Comparison of ENCODE assay signal across 9 cellular contexts in the genomic region with DNA sequence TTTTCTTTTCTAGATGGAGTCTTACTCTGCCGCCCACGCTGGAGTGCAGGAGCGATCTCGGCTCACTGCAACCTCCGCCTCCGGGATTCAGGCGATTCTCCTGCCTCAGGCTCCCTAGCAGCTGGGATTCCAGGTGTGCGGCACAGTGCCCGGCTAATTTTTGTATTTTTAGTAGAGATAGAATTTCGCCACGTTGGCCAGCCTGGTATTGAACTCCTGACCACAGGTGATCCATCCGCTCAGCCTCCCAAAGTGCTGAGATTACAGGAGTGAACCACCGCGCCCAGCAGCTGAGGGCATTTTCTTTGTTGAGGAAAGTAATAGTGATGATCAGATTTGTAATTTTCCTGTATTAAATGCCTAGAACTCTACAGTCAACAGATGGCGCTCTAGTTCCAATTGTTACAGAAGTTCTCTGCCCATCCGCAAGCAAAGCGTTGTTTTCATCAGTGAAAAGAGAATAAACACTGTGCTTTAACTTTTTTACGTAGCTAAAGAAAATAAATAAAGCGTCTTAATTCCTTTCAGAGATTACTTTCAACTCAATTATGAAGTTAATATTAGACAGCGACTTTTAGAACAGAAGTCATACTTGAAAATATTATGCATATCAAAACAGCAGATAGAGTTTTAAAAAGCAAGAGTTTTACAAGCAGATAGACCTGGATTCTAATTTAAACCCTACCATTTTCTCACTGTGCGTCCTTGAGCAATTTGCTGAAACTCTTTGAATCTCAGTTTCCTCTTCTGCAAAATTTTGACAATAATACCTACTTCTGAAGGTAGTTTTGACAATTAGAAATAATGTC.
DNase-seq lines count a peak whose midpoint lies in the region; ATAC-seq and TF ChIP-seq lines count a peak whose summit lies in the region.
"Had no signal": no experiment of that assay in that cellular context is flagged by ENCODE, and none has a peak within 500 bp of the region (broad histone marks: within the 10 kb centered on the region; RNA-seq: fewer than 3 reads in every experiment).

No MANE protein-coding gene starts in this region.

- peaks cover 0 to 20% (median 0%) of the 10 kb centered on the region in 3 donors for H3K4me1 ChIP-seq in gastroesophageal sphincter

- WGBS in gastroesophageal sphincter (ENCODE audit: low coverage in 1 of 2), 2 donors, result 1 to 9% methylated on average over 8 to 12 of the region's 21 CpGs

- DNase-seq in stimulated activated CD4-positive, alpha-beta T cell treated with anti-CD3 and anti-CD28 coated beads, Interleukin-4, amount 100 ng/mL, for 24 hours, result peak; percentile 55
- DNase-seq in stimulated activated CD4-positive, alpha-beta T cell treated with anti-CD3 and anti-CD28 coated beads, Interleukin-4, amount 100 ng/mL, for 4 hours, result no peak
- DNase-seq in NCI-H460 (ENCODE audit: extremely low read depth, low read depth) (peak; percentile 78), occipital lobe (lab: John Stamatoyannopoulos, UW) (peak; percentile 7)
- DNase-seq in activated CD4-positive, alpha-beta T cell treated with anti-CD3 and anti-CD28 coated beads, Interleukin-2, amount 50 U/mL, for 1 hour, result peak; percentile 4
- no peak for DNase-seq in activated effector memory CD4-positive, alpha-beta T cell treated with Interleukin-2 at 50 U/mL for 16 hours

- no peak overlapping the region for H3K27ac ChIP-seq in gastroesophageal sphincter
- H3K27ac ChIP-seq: skin epidermis had no signal

- ATAC-seq in HG03280 (IDR thresholded peaks at IDR 0.05; ENCODE audit: unreplicated experiment) (peak; percentile 37), gastroesophageal sphincter (peak; percentile 45)

- no peaks in the 10 kb centered on the region for H3K9me3 ChIP-seq in gastroesophageal sphincter

- H3K36me3 ChIP-seq in gastroesophageal sphincter, result no peaks in the 10 kb centered on the region

- no peaks in the 10 kb centered on the region for H3K27me3 ChIP-seq in gastroesophageal sphincter

- no peak for TF ChIP-seq POLR2A in gastroesophageal sphincter (IDR thresholded peaks at IDR 0.05)

- H3K4me3 ChIP-seq in gastroesophageal sphincter, result peak overlapping the region in 1 of 2 donors; percentile 5

- TF ChIP-seq EP300 in gastroesophageal sphincter (IDR thresholded peaks at IDR 0.05), result no peak

- TF ChIP-seq CTCF in gastroesophageal sphincter (IDR thresholded peaks at IDR 0.05), result peak; percentile 66 to 78 (median 71)

Comparison
In these comparisons a context has a peak if more than half of its experiments do, and no peak if none do; other contexts are left out.
1. DNase-seq: peak in stimulated activated CD4-positive, alpha-beta T cell treated with anti-CD3 and anti-CD28 coated beads, Interleukin-4, amount 100 ng/mL, for 24 hours (single experiment), NCI-H460 (single experiment), activated CD4-positive, alpha-beta T cell treated with anti-CD3 and anti-CD28 coated beads, Interleukin-2, amount 50 U/mL, for 1 hour (single experiment) and occipital lobe (single experiment); none in stimulated activated CD4-positive, alpha-beta T cell treated with anti-CD3 and anti-CD28 coated beads, Interleukin-4, amount 100 ng/mL, for 4 hours (0 of 2) and activated effector memory CD4-positive, alpha-beta T cell treated with Interleukin-2 at 50 U/mL for 16 hours (single experiment).